ENCODE assay signal across 8 cellular contexts in the genomic region with DNA sequence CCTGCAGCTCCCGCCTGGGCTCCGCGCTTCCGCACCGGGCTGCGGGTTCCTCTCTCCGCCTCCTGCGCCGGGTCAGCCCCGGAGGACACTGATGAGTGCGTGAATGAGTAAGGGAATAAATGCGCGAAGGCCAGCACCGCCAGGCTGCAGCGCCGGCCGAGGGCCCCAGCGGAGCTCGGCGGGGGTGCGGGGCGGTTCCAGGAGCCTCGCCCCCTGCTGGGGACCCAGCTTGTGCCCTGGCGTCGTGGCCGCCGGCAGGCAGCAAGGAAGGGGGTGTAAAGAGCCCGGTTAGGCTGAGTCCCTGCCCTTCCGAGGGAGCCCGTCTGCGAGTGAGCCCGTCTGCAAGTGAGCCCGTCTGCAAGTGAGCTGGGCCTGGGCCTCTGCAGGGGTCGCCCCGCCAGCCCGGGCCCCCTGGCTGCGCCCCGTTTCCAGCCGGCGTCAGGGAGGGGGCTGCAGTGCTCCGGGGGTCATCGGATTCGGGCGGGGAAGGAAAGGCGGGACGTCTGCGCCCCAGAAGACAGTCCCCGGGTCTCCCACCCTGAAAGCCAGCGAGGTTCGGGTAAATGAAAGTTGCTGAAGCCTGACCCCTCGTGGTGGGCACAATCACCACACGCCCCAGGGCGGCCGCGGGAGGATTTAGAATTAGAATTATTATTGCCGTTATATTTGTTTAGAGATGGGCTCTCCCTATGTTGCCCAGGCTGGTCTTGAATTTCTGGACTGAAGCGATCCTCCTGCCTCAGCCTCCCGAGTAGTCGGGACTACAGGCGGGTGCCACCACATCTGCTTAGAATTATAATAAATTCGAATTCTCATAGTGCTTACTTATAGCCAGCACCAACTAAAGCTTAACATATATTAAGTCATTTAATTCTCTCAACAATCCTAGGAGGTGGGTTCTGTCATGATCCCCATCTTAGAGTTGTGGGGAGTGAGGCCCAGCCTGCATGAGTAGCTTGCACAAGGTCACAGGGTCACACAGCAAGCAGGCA. TPM values are rescaled to one million over a fixed set of nuclear protein-coding genes. Genes with fewer than 3 reads are reported as not detected.
DNase-seq lines count a peak whose midpoint lies in the region; ATAC-seq and TF ChIP-seq lines count a peak whose summit lies in the region.

No MANE protein-coding gene starts in this region.

- TF ChIP-seq CTCF in GM06990 (IDR thresholded peaks at IDR 0.05; ENCODE audit: insufficient read depth, low read length, poor library complexity, severe bottlenecking) (peak; percentile 73), epithelial cell of proximal tubule (conservative IDR thresholded peaks at IDR 0.05; ENCODE audit: low read depth, low read length) (peak; percentile 64)

- peak; percentile 57 for ATAC-seq in HG02870 (IDR thresholded peaks at IDR 0.05; ENCODE audit: unreplicated experiment)

- peak; percentile 64 for DNase-seq in GM06990 (ENCODE audit: extremely low read depth, insufficient read length)
- peak; percentile 14 to 32 for DNase-seq in NOMO-1 (lab: John Stamatoyannopoulos, UW; ENCODE audit: unreplicated experiment in 2 of 2)
- peak; percentile 73 for DNase-seq in activated T-cell treated with anti-CD3 and anti-CD28 coated beads for 1 hour (ENCODE audit: low read depth)
- DNase-seq in epithelial cell of proximal tubule (ENCODE audit: low read depth), result no peak
- peak; percentile 71 for DNase-seq in mucosa of gallbladder (ENCODE audit: low spot score)
- peak; percentile 39 to 69 for DNase-seq in stimulated activated CD8-positive, alpha-beta memory T cell treated with anti-CD3 and anti-CD28 coated beads, Interleukin-4, amount 100 ng/mL, for 4 hours (ENCODE audit: low read depth in 2 of 2, low spot score in 1 of 2)
- DNase-seq in NCI-H226, result no peak

- H3K36me3 ChIP-seq in GM06990 (ENCODE audit: control insufficient read depth, insufficient read depth, low read length), result no peaks in the 10 kb centered on the region

- H3K27me3 ChIP-seq in GM06990 (replicated peaks; ENCODE audit: control insufficient read depth, insufficient read depth, low read length), result no peaks in the 10 kb centered on the region; the same call in 1 of the 2 replicates

- peak overlapping the region; percentile 53 for H3K4me3 ChIP-seq in GM06990 (replicated peaks; ENCODE audit: low read depth, low read length)
- H3K4me3 ChIP-seq in epithelial cell of proximal tubule (ENCODE audit: low read depth, low read length), result peak overlapping the region; percentile 56

RNA-seq across cellular contexts. Expression of gene CRYGN, which starts 8.6 kb away (rescaled TPM):
- total RNA-seq in epithelial cell of proximal tubule (not detected in 2 replicates), mucosa of gallbladder (0.43 TPM)

RNA-seq across cellular contexts. Expression of gene WDR86, which starts 38.7 kb away (rescaled TPM):
- total RNA-seq in epithelial cell of proximal tubule (0.07 and 3.1 TPM in 2 replicates), mucosa of gallbladder (2.9 TPM)

Comparison
In these comparisons a context has a peak if more than half of its experiments do, and no peak if none do; other contexts are left out.
1. DNase-seq: peak in GM06990 (single experiment), NOMO-1 (2 of 2), activated T-cell treated with anti-CD3 and anti-CD28 coated beads for 1 hour (single experiment), mucosa of gallbladder (single experiment) and stimulated activated CD8-positive, alpha-beta memory T cell treated with anti-CD3 and anti-CD28 coated beads, Interleukin-4, amount 100 ng/mL, for 4 hours (2 of 2); none in epithelial cell of proximal tubule (single experiment) and NCI-H226 (single experiment).